Comparison of ENCODE assay signal across 16 cellular contexts in genomic region chr6:31775184-31775583, GRCh38. TPM values are rescaled to one million over a fixed set of nuclear protein-coding genes. Genes with fewer than 3 reads are reported as not detected.
DNase-seq lines count a peak whose midpoint lies in the region; ATAC-seq, FAIRE-seq and TF ChIP-seq lines count a peak whose summit lies in the region.
"Had no signal": no experiment of that assay in that cellular context is flagged by ENCODE, and none has a peak within 500 bp of the region (broad histone marks: within the 10 kb centered on the region; RNA-seq: fewer than 3 reads in every experiment).

No MANE protein-coding gene starts in this region.

- H3K4me2 ChIP-seq in HepG2 (ENCODE audit: low read depth, low read length): peak overlapping the region; percentile 88

- peaks cover 34% of the 10 kb centered on the region for H3K36me3 Mint-ChIP-seq in activated T-cell treated with anti-CD3 and anti-CD28 coated beads, Interleukin-2, amount 50 U/mL, for 24 hours (ENCODE audit: low read depth)
- no peaks in the 10 kb centered on the region for H3K36me3 Mint-ChIP-seq in activated T-cell treated with anti-CD3 and anti-CD28 coated beads, Interleukin-2, amount 50 U/mL, for 72 hours (ENCODE audit: insufficient read depth in 2 of 2)
- H3K36me3 Mint-ChIP-seq in CD14-positive monocyte: peaks cover 21 to 28% of the 10 kb centered on the region in 2 donors
- H3K36me3 Mint-ChIP-seq: activated naive CD8-positive, alpha-beta T cell; natural killer cell treated with Interleukin-12 subunit alpha and Interleukin-12 subunit beta and Interleukin-15 and Interleukin-18, amount 100 ng/mL, for 72 hours had no signal

- FAIRE-seq in HepG2 (lab: Jason Lieb, UNC): peak; percentile 37

- ATAC-seq in activated T-cell treated with anti-CD3 and anti-CD28 coated beads, Interleukin-2, amount 50 U/mL, for 72 hours (replicated peaks in 1 of 2): no peak
- ATAC-seq in HepG2 (peak; percentile 30), GM18517 (IDR thresholded peaks at IDR 0.05; ENCODE audit: unreplicated experiment) (no peak)
- ATAC-seq: natural killer cell treated with Interleukin-12 subunit alpha and Interleukin-12 subunit beta and Interleukin-15 and Interleukin-18, amount 100 ng/mL, for 72 hours had no signal

- H3K27ac ChIP-seq in WERI-Rb-1 (peak overlapping the region; percentile 66), HepG2 (ENCODE audit: extremely low read length, insufficient read depth, low read length) (no peak overlapping the region), transverse colon (peak overlapping the region; percentile 47 to 71 (median 59))
- H3K27ac ChIP-seq: right atrium auricular region had no signal

- H3K27me3 Mint-ChIP-seq in activated T-cell treated with anti-CD3 and anti-CD28 coated beads, Interleukin-2, amount 50 U/mL, for 24 hours: no peaks in the 10 kb centered on the region
- no peaks in the 10 kb centered on the region for H3K27me3 Mint-ChIP-seq in activated T-cell treated with anti-CD3 and anti-CD28 coated beads, Interleukin-2, amount 50 U/mL, for 72 hours (ENCODE audit: low read depth)
- peaks cover 0 to 3% (median 2%) of the 10 kb centered on the region in 3 donors for H3K27me3 Mint-ChIP-seq in CD14-positive monocyte (ENCODE audit: low read depth in 3 of 3)
- H3K27me3 Mint-ChIP-seq: activated naive CD8-positive, alpha-beta T cell; natural killer cell treated with Interleukin-12 subunit alpha and Interleukin-12 subunit beta and Interleukin-15 and Interleukin-18, amount 100 ng/mL, for 72 hours had no signal

- intact Hi-C loops in HepG2 (cut with micrococcal nuclease; ENCODE audit: unreplicated experiment) (loop anchor here (10.0 kb wide), 1 partner anchor 150 kb away; the partner anchor contains the start of gene C2), transverse colon (cut with DNase I; ENCODE audit: low total_unique reads) (no loop called here), CD14-positive monocyte (cut with micrococcal nuclease) (no loop called here)

- TF ChIP-seq EP300 in HepG2 (IDR thresholded peaks at IDR 0.05; ENCODE audit: low read depth in 2 of 2, low read length in 2 of 2) (no peak), HepG2 (CRISPR knock-in tag; IDR thresholded peaks at IDR 0.05; ENCODE audit: borderline replicate concordance) (no peak), transverse colon (IDR thresholded peaks at IDR 0.05; ENCODE audit: low read depth) (no peak)

- H3K36me3 ChIP-seq in WERI-Rb-1: peaks cover 28% of the 10 kb centered on the region
- H3K36me3 ChIP-seq in HepG2 (replicated peaks in 1 of 2; ENCODE audit: control insufficient read depth in 1 of 2, insufficient read depth in 2 of 2, low read length in 2 of 2): peaks cover 7% of the 10 kb centered on the region in 2 experiments; a peak in 4 of 5 replicates
- H3K36me3 ChIP-seq in transverse colon: peaks cover 0 to 3% (median 0%) of the 10 kb centered on the region in 4 donors

- H3K27me3 ChIP-seq in WERI-Rb-1 (ENCODE audit: insufficient read depth, low read depth, severe bottlenecking) (no peaks in the 10 kb centered on the region), HepG2 (ENCODE audit: control insufficient read depth in 1 of 2, insufficient read depth in 2 of 2, low read length in 2 of 2) (no peaks in the 10 kb centered on the region), transverse colon (no peaks in the 10 kb centered on the region)
- H3K27me3 ChIP-seq: right atrium auricular region had no signal

- TF ChIP-seq POLR2A in HepG2 (IDR thresholded peaks at IDR 0.05; ENCODE audit: insufficient read depth in 1 of 2, low read depth in 2 of 2, low read length in 2 of 2): no peak
- no peak for TF ChIP-seq POLR2A in transverse colon (IDR thresholded peaks at IDR 0.05)

- 28% methylated on average over 3 of the region's 4 CpGs for WGBS in HepG2 (ENCODE audit: low lambda C conversion rate)
- 52 to 61% methylated on average over 2 of the region's 4 CpGs for WGBS in transverse colon (ENCODE audit: low coverage in 1 of 2), 2 donors

- no peak for TF ChIP-seq RAD21 in HepG2 (CRISPR knock-in tag; IDR thresholded peaks at IDR 0.05)

- H3K4me3 Mint-ChIP-seq in activated T-cell treated with anti-CD3 and anti-CD28 coated beads, Interleukin-2, amount 50 U/mL, for 24 hours: no peak overlapping the region
- H3K4me3 Mint-ChIP-seq in activated T-cell treated with anti-CD3 and anti-CD28 coated beads, Interleukin-2, amount 50 U/mL, for 72 hours: no peak overlapping the region
- H3K4me3 Mint-ChIP-seq in CD14-positive monocyte: no peak overlapping the region
- H3K4me3 Mint-ChIP-seq: activated naive CD8-positive, alpha-beta T cell; natural killer cell treated with Interleukin-12 subunit alpha and Interleukin-12 subunit beta and Interleukin-15 and Interleukin-18, amount 100 ng/mL, for 72 hours had no signal

- POLR2A ChIA-PET in HepG2 (lab: Yijun Ruan, JAX): interaction anchor here (0.9 to 9.0 kb wide), 20 partner anchors 9 to 176 kb away, joined by 3 to 279 read pairs (median 6); partner anchors contain the start of genes ABHD16A, APOM, BAG6 and CLIC1

- H3K4me3 ChIP-seq in WERI-Rb-1 (ENCODE audit: low read depth, low read length) (no peak overlapping the region), HepG2 (replicated peaks in 1 of 3; ENCODE audit: insufficient read depth in 1 of 3, low read depth in 2 of 3, low read length in 3 of 3) (peak overlapping the region in 2 of 3 experiments; percentile 35 to 72; a peak in 4 of 6 replicates), transverse colon (no peak overlapping the region)
- H3K4me3 ChIP-seq: right atrium auricular region had no signal

- BruUV-seq in HepG2 (replicated peaks; lab: Mats Ljungman, UMichigan): no TSS peak

- CTCF ChIA-PET in HepG2 (lab: Yijun Ruan, JAX; ENCODE audit: low intra/inter-chr PET ratio, low total read pairs): no interaction called here

- H3K9ac ChIP-seq in HepG2 (ENCODE audit: insufficient read depth, low read depth, low read length): peak overlapping the region; percentile 62; the same call in 1 of the 2 replicates

- in situ Hi-C loops in HepG2 (cut with HindIII; ENCODE audit: extremely low pct_ligation_motif_present, low pct_unique_long_range_greater_than_20kb): no loop called here
- in situ Hi-C loops in transverse colon (cut with MboI; ENCODE audit: low pct_ligation_motif_present in 1 of 4, low pct_unique_long_range_greater_than_20kb in 1 of 4, low sequenced_read_pairs in 3 of 4): no loop called here

- H3K4me1 Mint-ChIP-seq in activated T-cell treated with anti-CD3 and anti-CD28 coated beads, Interleukin-2, amount 50 U/mL, for 24 hours (ENCODE audit: low read depth): peaks cover 53% of the 10 kb centered on the region
- H3K4me1 Mint-ChIP-seq in activated T-cell treated with anti-CD3 and anti-CD28 coated beads, Interleukin-2, amount 50 U/mL, for 72 hours (ENCODE audit: low read depth): peaks cover 53% of the 10 kb centered on the region
- peaks cover 15% of the 10 kb centered on the region for H3K4me1 Mint-ChIP-seq in CD14-positive monocyte

- H3K9me3 Mint-ChIP-seq in activated T-cell treated with anti-CD3 and anti-CD28 coated beads, Interleukin-2, amount 50 U/mL, for 24 hours: peaks cover 5% of the 10 kb centered on the region
- H3K9me3 Mint-ChIP-seq in activated T-cell treated with anti-CD3 and anti-CD28 coated beads, Interleukin-2, amount 50 U/mL, for 72 hours: no peaks in the 10 kb centered on the region
- no peaks in the 10 kb centered on the region for H3K9me3 Mint-ChIP-seq in CD14-positive monocyte
- H3K9me3 Mint-ChIP-seq: natural killer cell treated with Interleukin-12 subunit alpha and Interleukin-12 subunit beta and Interleukin-15 and Interleukin-18, amount 100 ng/mL, for 72 hours had no signal

- H3K79me2 ChIP-seq in HepG2 (ENCODE audit: insufficient read depth, low read length): no peaks in the 10 kb centered on the region

- no peaks in the 10 kb centered on the region for H4K20me1 ChIP-seq in HepG2 (ENCODE audit: insufficient read depth, low read length)

- no peaks in the 10 kb centered on the region for H3K9me3 ChIP-seq in WERI-Rb-1 (ENCODE audit: severe bottlenecking)
- no peaks in the 10 kb centered on the region for H3K9me3 ChIP-seq in HepG2 (ENCODE audit: low read length)
- no peaks in the 10 kb centered on the region for H3K9me3 ChIP-seq in transverse colon
- H3K9me3 ChIP-seq: right atrium auricular region had no signal

- DNase-seq in activated T-cell treated with anti-CD3 and anti-CD28 coated beads, Interleukin-2, amount 50 U/mL, for 24 hours: no peak
- no peak for DNase-seq in activated T-cell treated with anti-CD3 and anti-CD28 coated beads, Interleukin-2, amount 50 U/mL, for 72 hours
- peak; percentile 84 for DNase-seq in WERI-Rb-1
- DNase-seq in HepG2 (ENCODE audit: low spot score): no peak
- peak; percentile 74 for DNase-seq in transverse colon
- DNase-seq in CD14-positive monocyte (ENCODE audit: low spot score): no peak
- DNase-seq in activated CD8-positive, alpha-beta memory T cell treated with anti-CD3 and anti-CD28 coated beads for 24 hours: no peak
- DNase-seq: activated CD8-positive, alpha-beta memory T cell treated with anti-CD3 and anti-CD28 coated beads, Interleukin-2, amount 50 U/mL, for 4 hours; DMS 273 treated with DMSO at 0.1 percent for 48 hours; foreskin fibroblast; MV-4-11; NCI-H2171 had no signal

- no peak overlapping the region for H2AFZ ChIP-seq in HepG2 (ENCODE audit: low read length)

- H3K4me1 ChIP-seq in HepG2 (ENCODE audit: insufficient read depth, low read length) (peaks cover 59% of the 10 kb centered on the region), transverse colon (peaks cover 18 to 36% (median 29%) of the 10 kb centered on the region in 4 donors)

- TF ChIP-seq CTCF in WERI-Rb-1 (IDR thresholded peaks at IDR 0.05; ENCODE audit: low read depth, low read length) (peak; percentile 41; the same call in 1 of the 2 replicates), HepG2 (CRISPR knock-in tag; IDR thresholded peaks at IDR 0.05) (no peak), transverse colon (IDR thresholded peaks at IDR 0.05) (peak in 4 of 5 experiments; percentile 14 to 65 (median 36)), CD14-positive monocyte (IDR thresholded peaks at IDR 0.05) (no peak)

- H3K27ac Mint-ChIP-seq in activated T-cell treated with anti-CD3 and anti-CD28 coated beads, Interleukin-2, amount 50 U/mL, for 24 hours: peak overlapping the region; percentile 26
- no peak overlapping the region for H3K27ac Mint-ChIP-seq in activated T-cell treated with anti-CD3 and anti-CD28 coated beads, Interleukin-2, amount 50 U/mL, for 72 hours
- no peak overlapping the region for H3K27ac Mint-ChIP-seq in CD14-positive monocyte

RNA-seq across cellular contexts. Expression of gene VWA7, which starts 1.9 kb away (rescaled TPM):
- 1 to 10 TPM; 3.3 to 3.4 TPM for total RNA-seq in activated T-cell treated with anti-CD3 and anti-CD28 coated beads, Interleukin-2, amount 50 U/mL, for 72 hours
- 0.79 and 0.86 TPM in 2 replicates for total RNA-seq in HepG2 (2016; rRNA removed; fragmentation: Illumina TruSeq; extraction: Trizol)
- total RNA-seq in HepG2 (2016; cell fraction: cytosol; rRNA removed; fragmentation: Illumina TruSeq; extraction: Trizol; ENCODE audit: low read depth): 0.26 and 0.61 TPM in 2 replicates
- total RNA-seq in HepG2 (2016; cell fraction: insoluble cytoplasmic fraction; rRNA removed; fragmentation: Illumina TruSeq; extraction: Trizol): 1.00 and 1.6 TPM in 2 replicates
- total RNA-seq in HepG2 (2016; cell fraction: membrane; rRNA removed; fragmentation: Illumina TruSeq; extraction: Trizol): 1.1 TPM in 2 replicates
- 1.1 and 1.5 TPM in 2 replicates for total RNA-seq in HepG2 (2016; cell fraction: nucleus; rRNA removed; fragmentation: Illumina TruSeq; extraction: Trizol)
- polyA plus RNA-seq in HepG2 (2011; rRNA removed): 3.3 and 4.4 TPM in 2 replicates
- polyA plus RNA-seq in HepG2 (2011; cell fraction: cytosol; rRNA removed): 1.2 and 1.4 TPM in 2 replicates
- polyA plus RNA-seq in HepG2 (2011; cell fraction: nucleus; rRNA removed): 14.3 and 22.4 TPM in 2 replicates
- polyA plus RNA-seq in HepG2 (2012): 4.3 and 5.0 TPM in 2 replicates
- 0.23 and 0.25 TPM in 2 replicates for polyA plus RNA-seq in HepG2 (2016; cell fraction: cytosol; fragmentation: Illumina TruSeq; extraction: Trizol; ENCODE audit: low read depth)
- 0.87 and 1.4 TPM in 2 replicates for polyA plus RNA-seq in HepG2 (2016; cell fraction: insoluble cytoplasmic fraction; fragmentation: Illumina TruSeq; extraction: Trizol; ENCODE audit: low read depth)
- 0.29 and 0.52 TPM in 2 replicates for polyA plus RNA-seq in HepG2 (2016; cell fraction: membrane; fragmentation: Illumina TruSeq; extraction: Trizol; ENCODE audit: low read depth)
- 2.7 and 3.6 TPM in 2 replicates for polyA plus RNA-seq in HepG2 (2016; cell fraction: nucleus; fragmentation: Illumina TruSeq; extraction: Trizol; ENCODE audit: insufficient read depth, low read depth)
- polyA minus RNA-seq in HepG2 (2011; rRNA and poly(A)+ RNA removed; ENCODE audit: low replicate concordance): 3.8 and 4.5 TPM in 2 replicates
- 2.0 and 3.0 TPM in 2 replicates for polyA minus RNA-seq in HepG2 (2011; cell fraction: cytosol; rRNA and poly(A)+ RNA removed)
- polyA minus RNA-seq in HepG2 (2011; cell fraction: nucleus; rRNA and poly(A)+ RNA removed): 3.0 and 9.0 TPM in 2 replicates
- total RNA-seq in transverse colon: 10 to 100 TPM in 2 of 4 donors, 1 to 10 TPM in 2; 7.6 to 22.1 (median 9.6) TPM
- polyA plus RNA-seq in CD14-positive monocyte: not detected

RNA-seq across cellular contexts. Expression of gene SAPCD1, which starts 12.7 kb away (rescaled TPM):
- 10 to 100 TPM; 15.7 to 18.0 TPM for total RNA-seq in activated T-cell treated with anti-CD3 and anti-CD28 coated beads, Interleukin-2, amount 50 U/mL, for 72 hours
- total RNA-seq in HepG2 (2016; rRNA removed; fragmentation: Illumina TruSeq; extraction: Trizol): 0.56 and 2.5 TPM in 2 replicates
- 2.3 TPM in 2 replicates for total RNA-seq in HepG2 (2016; cell fraction: cytosol; rRNA removed; fragmentation: Illumina TruSeq; extraction: Trizol; ENCODE audit: low read depth)
- 0.51 and 2.0 TPM in 2 replicates for total RNA-seq in HepG2 (2016; cell fraction: insoluble cytoplasmic fraction; rRNA removed; fragmentation: Illumina TruSeq; extraction: Trizol)
- total RNA-seq in HepG2 (2016; cell fraction: membrane; rRNA removed; fragmentation: Illumina TruSeq; extraction: Trizol): 0.90 and 0.96 TPM in 2 replicates
- total RNA-seq in HepG2 (2016; cell fraction: nucleus; rRNA removed; fragmentation: Illumina TruSeq; extraction: Trizol): 2.3 and 5.6 TPM in 2 replicates
- 3.9 and 5.3 TPM in 2 replicates for polyA plus RNA-seq in HepG2 (2011; rRNA removed)
- polyA plus RNA-seq in HepG2 (2011; cell fraction: cytosol; rRNA removed): 0.92 and 1.1 TPM in 2 replicates
- 49.5 and 69.8 TPM in 2 replicates for polyA plus RNA-seq in HepG2 (2011; cell fraction: nucleus; rRNA removed)
- polyA plus RNA-seq in HepG2 (2012): 4.7 and 9.1 TPM in 2 replicates
- polyA plus RNA-seq in HepG2 (2016; cell fraction: cytosol; fragmentation: Illumina TruSeq; extraction: Trizol; ENCODE audit: low read depth): 0.23 and 0.59 TPM in 2 replicates
- 0.53 and 0.99 TPM in 2 replicates for polyA plus RNA-seq in HepG2 (2016; cell fraction: insoluble cytoplasmic fraction; fragmentation: Illumina TruSeq; extraction: Trizol; ENCODE audit: low read depth)
- polyA plus RNA-seq in HepG2 (2016; cell fraction: membrane; fragmentation: Illumina TruSeq; extraction: Trizol; ENCODE audit: low read depth): 0.41 and 0.44 TPM in 2 replicates
- polyA plus RNA-seq in HepG2 (2016; cell fraction: nucleus; fragmentation: Illumina TruSeq; extraction: Trizol; ENCODE audit: insufficient read depth, low read depth): 12.4 and 21.2 TPM in 2 replicates
- polyA minus RNA-seq in HepG2 (2011; rRNA and poly(A)+ RNA removed; ENCODE audit: low replicate concordance): not detected in 2 replicates
- polyA minus RNA-seq in HepG2 (2011; cell fraction: cytosol; rRNA and poly(A)+ RNA removed): not detected in 2 replicates
- polyA minus RNA-seq in HepG2 (2011; cell fraction: nucleus; rRNA and poly(A)+ RNA removed): 5.4 and 6.5 TPM in 2 replicates
- total RNA-seq in transverse colon: 10 to 100 TPM in 1 of 4 donors, 1 to 10 TPM in 1, not detected in 2; 3.3 to 11.1 TPM
- not detected for polyA plus RNA-seq in CD14-positive monocyte
- total RNA-seq: right atrium auricular region had no signal

RNA-seq across cellular contexts. Expression of gene VARS1, which starts 20.4 kb away (rescaled TPM):
- total RNA-seq in activated T-cell treated with anti-CD3 and anti-CD28 coated beads, Interleukin-2, amount 50 U/mL, for 72 hours: 100 to 1,000 TPM in 1 of 2 donors, 10 to 100 TPM in 1; 91.3 to 101 TPM
- total RNA-seq in HepG2 (2016; rRNA removed; fragmentation: Illumina TruSeq; extraction: Trizol) (56.1 and 59.2 TPM in 2 replicates), transverse colon (10 to 100 TPM; 18.0 to 54.7 (median 31.1) TPM)
- 36.5 and 36.9 TPM in 2 replicates for total RNA-seq in HepG2 (2016; cell fraction: cytosol; rRNA removed; fragmentation: Illumina TruSeq; extraction: Trizol; ENCODE audit: low read depth)
- 50.7 and 55.3 TPM in 2 replicates for total RNA-seq in HepG2 (2016; cell fraction: insoluble cytoplasmic fraction; rRNA removed; fragmentation: Illumina TruSeq; extraction: Trizol)
- total RNA-seq in HepG2 (2016; cell fraction: membrane; rRNA removed; fragmentation: Illumina TruSeq; extraction: Trizol): 27.2 and 29.5 TPM in 2 replicates
- total RNA-seq in HepG2 (2016; cell fraction: nucleus; rRNA removed; fragmentation: Illumina TruSeq; extraction: Trizol): 86.8 and 97.8 TPM in 2 replicates
- polyA plus RNA-seq in HepG2 (2011; rRNA removed) (14.7 and 19.9 TPM in 2 replicates), CD14-positive monocyte (10 to 100 TPM; 27.3 to 28.9 TPM)
- 9.3 and 11.8 TPM in 2 replicates for polyA plus RNA-seq in HepG2 (2011; cell fraction: cytosol; rRNA removed)
- polyA plus RNA-seq in HepG2 (2011; cell fraction: nucleus; rRNA removed): 168 and 186 TPM in 2 replicates
- 66.0 and 85.3 TPM in 2 replicates for polyA plus RNA-seq in HepG2 (2012)
- 13.0 and 13.1 TPM in 2 replicates for polyA plus RNA-seq in HepG2 (2016; cell fraction: cytosol; fragmentation: Illumina TruSeq; extraction: Trizol; ENCODE audit: low read depth)
- 49.9 and 74.0 TPM in 2 replicates for polyA plus RNA-seq in HepG2 (2016; cell fraction: insoluble cytoplasmic fraction; fragmentation: Illumina TruSeq; extraction: Trizol; ENCODE audit: low read depth)
- polyA plus RNA-seq in HepG2 (2016; cell fraction: membrane; fragmentation: Illumina TruSeq; extraction: Trizol; ENCODE audit: low read depth): 19.6 and 25.4 TPM in 2 replicates
- polyA plus RNA-seq in HepG2 (2016; cell fraction: nucleus; fragmentation: Illumina TruSeq; extraction: Trizol; ENCODE audit: insufficient read depth, low read depth): 221 and 231 TPM in 2 replicates
- polyA minus RNA-seq in HepG2 (2011; rRNA and poly(A)+ RNA removed; ENCODE audit: low replicate concordance): 58.3 and 63.6 TPM in 2 replicates
- polyA minus RNA-seq in HepG2 (2011; cell fraction: cytosol; rRNA and poly(A)+ RNA removed): 37.6 and 39.2 TPM in 2 replicates
- 34.9 and 47.5 TPM in 2 replicates for polyA minus RNA-seq in HepG2 (2011; cell fraction: nucleus; rRNA and poly(A)+ RNA removed)

RNA-seq across cellular contexts. Expression of gene LSM2, which starts 31.6 kb away (rescaled TPM):
- total RNA-seq in activated T-cell treated with anti-CD3 and anti-CD28 coated beads, Interleukin-2, amount 50 U/mL, for 72 hours: 100 to 1,000 TPM; 122 to 123 TPM
- total RNA-seq in HepG2 (2016; rRNA removed; fragmentation: Illumina TruSeq; extraction: Trizol): 90.5 and 93.7 TPM in 2 replicates
- total RNA-seq in HepG2 (2016; cell fraction: cytosol; rRNA removed; fragmentation: Illumina TruSeq; extraction: Trizol; ENCODE audit: low read depth): 84.8 and 113 TPM in 2 replicates
- total RNA-seq in HepG2 (2016; cell fraction: insoluble cytoplasmic fraction; rRNA removed; fragmentation: Illumina TruSeq; extraction: Trizol): 85.1 and 91.1 TPM in 2 replicates
- 109 and 138 TPM in 2 replicates for total RNA-seq in HepG2 (2016; cell fraction: membrane; rRNA removed; fragmentation: Illumina TruSeq; extraction: Trizol)
- total RNA-seq in HepG2 (2016; cell fraction: nucleus; rRNA removed; fragmentation: Illumina TruSeq; extraction: Trizol): 34.2 and 38.1 TPM in 2 replicates
- polyA plus RNA-seq in HepG2 (2011; rRNA removed): 64.7 and 69.4 TPM in 2 replicates
- 89.7 and 101 TPM in 2 replicates for polyA plus RNA-seq in HepG2 (2011; cell fraction: cytosol; rRNA removed)
- 34.2 and 36.0 TPM in 2 replicates for polyA plus RNA-seq in HepG2 (2011; cell fraction: nucleus; rRNA removed)
- polyA plus RNA-seq in HepG2 (2012): 71.2 and 86.4 TPM in 2 replicates
- 98.5 and 146 TPM in 2 replicates for polyA plus RNA-seq in HepG2 (2016; cell fraction: cytosol; fragmentation: Illumina TruSeq; extraction: Trizol; ENCODE audit: low read depth)
- 103 and 104 TPM in 2 replicates for polyA plus RNA-seq in HepG2 (2016; cell fraction: insoluble cytoplasmic fraction; fragmentation: Illumina TruSeq; extraction: Trizol; ENCODE audit: low read depth)
- polyA plus RNA-seq in HepG2 (2016; cell fraction: membrane; fragmentation: Illumina TruSeq; extraction: Trizol; ENCODE audit: low read depth): 107 and 140 TPM in 2 replicates
- polyA plus RNA-seq in HepG2 (2016; cell fraction: nucleus; fragmentation: Illumina TruSeq; extraction: Trizol; ENCODE audit: insufficient read depth, low read depth): 61.6 and 67.5 TPM in 2 replicates
- polyA minus RNA-seq in HepG2 (2011; rRNA and poly(A)+ RNA removed; ENCODE audit: low replicate concordance): 56.3 and 77.2 TPM in 2 replicates
- 44.2 and 47.4 TPM in 2 replicates for polyA minus RNA-seq in HepG2 (2011; cell fraction: cytosol; rRNA and poly(A)+ RNA removed)
- 7.2 and 10.2 TPM in 2 replicates for polyA minus RNA-seq in HepG2 (2011; cell fraction: nucleus; rRNA and poly(A)+ RNA removed)
- total RNA-seq in transverse colon: 10 to 100 TPM; 23.5 to 43.0 (median 34.8) TPM
- polyA plus RNA-seq in CD14-positive monocyte: 10 to 100 TPM; 40.0 to 41.0 TPM

RNA-seq across cellular contexts. Expression of gene MSH5, which starts 35.4 kb away (rescaled TPM):
- total RNA-seq in activated T-cell treated with anti-CD3 and anti-CD28 coated beads, Interleukin-2, amount 50 U/mL, for 72 hours: 10 to 100 TPM; 84.9 to 98.4 TPM
- 2.5 and 10.2 TPM in 2 replicates for total RNA-seq in HepG2 (2016; rRNA removed; fragmentation: Illumina TruSeq; extraction: Trizol)
- 6.2 and 9.7 TPM in 2 replicates for total RNA-seq in HepG2 (2016; cell fraction: cytosol; rRNA removed; fragmentation: Illumina TruSeq; extraction: Trizol; ENCODE audit: low read depth)
- total RNA-seq in HepG2 (2016; cell fraction: insoluble cytoplasmic fraction; rRNA removed; fragmentation: Illumina TruSeq; extraction: Trizol): 3.6 and 10.0 TPM in 2 replicates
- total RNA-seq in HepG2 (2016; cell fraction: membrane; rRNA removed; fragmentation: Illumina TruSeq; extraction: Trizol): 3.8 and 4.3 TPM in 2 replicates
- total RNA-seq in HepG2 (2016; cell fraction: nucleus; rRNA removed; fragmentation: Illumina TruSeq; extraction: Trizol): 23.2 and 28.8 TPM in 2 replicates
- polyA plus RNA-seq in HepG2 (2011; rRNA removed): 28.3 and 38.7 TPM in 2 replicates
- 6.2 and 7.0 TPM in 2 replicates for polyA plus RNA-seq in HepG2 (2011; cell fraction: cytosol; rRNA removed)
- polyA plus RNA-seq in HepG2 (2011; cell fraction: nucleus; rRNA removed): 221 and 280 TPM in 2 replicates
- 18.8 and 19.5 TPM in 2 replicates for polyA plus RNA-seq in HepG2 (2012)
- polyA plus RNA-seq in HepG2 (2016; cell fraction: cytosol; fragmentation: Illumina TruSeq; extraction: Trizol; ENCODE audit: low read depth): 0.90 and 1.3 TPM in 2 replicates
- polyA plus RNA-seq in HepG2 (2016; cell fraction: insoluble cytoplasmic fraction; fragmentation: Illumina TruSeq; extraction: Trizol; ENCODE audit: low read depth): 2.9 and 3.2 TPM in 2 replicates
- polyA plus RNA-seq in HepG2 (2016; cell fraction: membrane; fragmentation: Illumina TruSeq; extraction: Trizol; ENCODE audit: low read depth): 1.5 and 2.2 TPM in 2 replicates
- polyA plus RNA-seq in HepG2 (2016; cell fraction: nucleus; fragmentation: Illumina TruSeq; extraction: Trizol; ENCODE audit: insufficient read depth, low read depth): 76.6 and 77.9 TPM in 2 replicates
- polyA minus RNA-seq in HepG2 (2011; rRNA and poly(A)+ RNA removed; ENCODE audit: low replicate concordance): 32.0 and 34.5 TPM in 2 replicates
- 3.9 and 5.5 TPM in 2 replicates for polyA minus RNA-seq in HepG2 (2011; cell fraction: cytosol; rRNA and poly(A)+ RNA removed)
- polyA minus RNA-seq in HepG2 (2011; cell fraction: nucleus; rRNA and poly(A)+ RNA removed): 84.3 and 91.3 TPM in 2 replicates
- total RNA-seq in transverse colon: 100 to 1,000 TPM in 1 of 4 donors, 10 to 100 TPM in 3; 16.5 to 159 (median 43.9) TPM
- 1 to 10 TPM in 1 of 2 donors, under 1 TPM in 1; 0.58 to 1.9 TPM for polyA plus RNA-seq in CD14-positive monocyte

Comparison
In these comparisons a context has a peak if more than half of its experiments do, and no peak if none do; other contexts are left out.
1. DNase-seq: peak in WERI-Rb-1 (single experiment) and transverse colon (single experiment); none in activated T-cell treated with anti-CD3 and anti-CD28 coated beads, Interleukin-2, amount 50 U/mL, for 24 hours (single experiment), activated T-cell treated with anti-CD3 and anti-CD28 coated beads, Interleukin-2, amount 50 U/mL, for 72 hours (0 of 2), HepG2 (single experiment), CD14-positive monocyte (single experiment) and activated CD8-positive, alpha-beta memory T cell treated with anti-CD3 and anti-CD28 coated beads for 24 hours (single experiment).
2. H3K4me3 ChIP-seq: peak in HepG2 (2 of 3); none in WERI-Rb-1 (single experiment) and transverse colon (0 of 4).
3. CTCF ChIP-seq: peak in WERI-Rb-1 (single experiment) and transverse colon (4 of 5); none in HepG2 (single experiment) and CD14-positive monocyte (single experiment).